1 cellular context compared by ENCODE assay signal in the genomic region with DNA sequence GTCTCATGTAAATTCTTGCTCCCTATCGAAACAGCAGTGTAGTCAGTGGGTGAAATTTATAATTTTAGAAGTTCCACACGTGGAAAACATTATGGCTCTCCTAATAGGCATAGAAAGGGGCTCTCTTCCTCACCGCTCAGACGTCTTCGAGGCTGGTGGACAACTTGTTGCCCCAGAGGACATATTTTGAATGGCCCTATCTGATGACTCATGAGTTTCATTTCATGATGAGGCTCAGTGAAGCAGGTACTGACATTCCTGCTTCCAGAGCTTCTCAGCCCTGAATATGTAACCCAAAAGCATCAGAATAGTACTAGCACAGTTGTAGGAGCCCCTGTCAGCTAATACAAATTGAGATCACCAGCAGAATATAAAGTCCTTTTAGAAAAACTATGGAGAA.
TF ChIP-seq lines count a peak whose summit lies in the region.

No MANE protein-coding gene starts in this region.

TF ChIP-seq in GM12878, 131 proteins besides CTCF, POLR2A, EP300 and RAD21 (continued from another document):
- TF ChIP-seq, protein P1, sequence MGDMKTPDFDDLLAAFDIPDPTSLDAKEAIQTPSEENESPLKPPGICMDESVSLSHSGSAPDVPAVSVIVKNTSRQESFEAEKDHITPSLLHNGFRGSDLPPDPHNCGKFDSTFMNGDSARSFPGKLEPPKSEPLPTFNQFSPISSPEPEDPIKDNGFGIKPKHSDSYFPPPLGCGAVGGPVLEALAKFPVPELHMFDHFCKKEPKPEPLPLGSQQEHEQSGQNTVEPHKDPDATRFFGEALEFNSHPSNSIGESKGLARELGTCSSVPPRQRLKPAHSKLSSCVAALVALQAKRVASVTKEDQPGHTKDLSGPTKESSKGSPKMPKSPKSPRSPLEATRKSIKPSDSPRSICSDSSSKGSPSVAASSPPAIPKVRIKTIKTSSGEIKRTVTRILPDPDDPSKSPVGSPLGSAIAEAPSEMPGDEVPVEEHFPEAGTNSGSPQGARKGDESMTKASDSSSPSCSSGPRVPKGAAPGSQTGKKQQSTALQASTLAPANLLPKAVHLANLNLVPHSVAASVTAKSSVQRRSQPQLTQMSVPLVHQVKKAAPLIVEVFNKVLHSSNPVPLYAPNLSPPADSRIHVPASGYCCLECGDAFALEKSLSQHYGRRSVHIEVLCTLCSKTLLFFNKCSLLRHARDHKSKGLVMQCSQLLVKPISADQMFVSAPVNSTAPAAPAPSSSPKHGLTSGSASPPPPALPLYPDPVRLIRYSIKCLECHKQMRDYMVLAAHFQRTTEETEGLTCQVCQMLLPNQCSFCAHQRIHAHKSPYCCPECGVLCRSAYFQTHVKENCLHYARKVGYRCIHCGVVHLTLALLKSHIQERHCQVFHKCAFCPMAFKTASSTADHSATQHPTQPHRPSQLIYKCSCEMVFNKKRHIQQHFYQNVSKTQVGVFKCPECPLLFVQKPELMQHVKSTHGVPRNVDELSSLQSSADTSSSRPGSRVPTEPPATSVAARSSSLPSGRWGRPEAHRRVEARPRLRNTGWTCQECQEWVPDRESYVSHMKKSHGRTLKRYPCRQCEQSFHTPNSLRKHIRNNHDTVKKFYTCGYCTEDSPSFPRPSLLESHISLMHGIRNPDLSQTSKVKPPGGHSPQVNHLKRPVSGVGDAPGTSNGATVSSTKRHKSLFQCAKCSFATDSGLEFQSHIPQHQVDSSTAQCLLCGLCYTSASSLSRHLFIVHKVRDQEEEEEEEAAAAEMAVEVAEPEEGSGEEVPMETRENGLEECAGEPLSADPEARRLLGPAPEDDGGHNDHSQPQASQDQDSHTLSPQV (IDR thresholded peaks at IDR 0.05), result no peak
- TF ChIP-seq WRNIP1 (IDR thresholded peaks at IDR 0.05; ENCODE audit: borderline replicate concordance, low read depth, low read length), result no peak
- TF ChIP-seq GABPA (IDR thresholded peaks at IDR 0.05; ENCODE audit: low read depth), result no peak
- no peak for TF ChIP-seq DPF2 (IDR thresholded peaks at IDR 0.05)
- TF ChIP-seq POU2F2 (IDR thresholded peaks at IDR 0.05; ENCODE audit: borderline replicate concordance, low read depth, low read length), result no peak
- no peak for TF ChIP-seq JUNB (IDR thresholded peaks at IDR 0.05)
- TF ChIP-seq, protein P2, sequence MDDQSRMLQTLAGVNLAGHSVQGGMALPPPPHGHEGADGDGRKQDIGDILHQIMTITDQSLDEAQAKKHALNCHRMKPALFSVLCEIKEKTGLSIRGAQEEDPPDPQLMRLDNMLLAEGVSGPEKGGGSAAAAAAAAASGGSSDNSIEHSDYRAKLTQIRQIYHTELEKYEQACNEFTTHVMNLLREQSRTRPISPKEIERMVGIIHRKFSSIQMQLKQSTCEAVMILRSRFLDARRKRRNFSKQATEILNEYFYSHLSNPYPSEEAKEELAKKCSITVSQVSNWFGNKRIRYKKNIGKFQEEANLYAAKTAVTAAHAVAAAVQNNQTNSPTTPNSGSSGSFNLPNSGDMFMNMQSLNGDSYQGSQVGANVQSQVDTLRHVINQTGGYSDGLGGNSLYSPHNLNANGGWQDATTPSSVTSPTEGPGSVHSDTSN (IDR thresholded peaks at IDR 0.05; ENCODE audit: insufficient replicate concordance, low read depth, low read length), result no peak
- TF ChIP-seq, protein P3, sequence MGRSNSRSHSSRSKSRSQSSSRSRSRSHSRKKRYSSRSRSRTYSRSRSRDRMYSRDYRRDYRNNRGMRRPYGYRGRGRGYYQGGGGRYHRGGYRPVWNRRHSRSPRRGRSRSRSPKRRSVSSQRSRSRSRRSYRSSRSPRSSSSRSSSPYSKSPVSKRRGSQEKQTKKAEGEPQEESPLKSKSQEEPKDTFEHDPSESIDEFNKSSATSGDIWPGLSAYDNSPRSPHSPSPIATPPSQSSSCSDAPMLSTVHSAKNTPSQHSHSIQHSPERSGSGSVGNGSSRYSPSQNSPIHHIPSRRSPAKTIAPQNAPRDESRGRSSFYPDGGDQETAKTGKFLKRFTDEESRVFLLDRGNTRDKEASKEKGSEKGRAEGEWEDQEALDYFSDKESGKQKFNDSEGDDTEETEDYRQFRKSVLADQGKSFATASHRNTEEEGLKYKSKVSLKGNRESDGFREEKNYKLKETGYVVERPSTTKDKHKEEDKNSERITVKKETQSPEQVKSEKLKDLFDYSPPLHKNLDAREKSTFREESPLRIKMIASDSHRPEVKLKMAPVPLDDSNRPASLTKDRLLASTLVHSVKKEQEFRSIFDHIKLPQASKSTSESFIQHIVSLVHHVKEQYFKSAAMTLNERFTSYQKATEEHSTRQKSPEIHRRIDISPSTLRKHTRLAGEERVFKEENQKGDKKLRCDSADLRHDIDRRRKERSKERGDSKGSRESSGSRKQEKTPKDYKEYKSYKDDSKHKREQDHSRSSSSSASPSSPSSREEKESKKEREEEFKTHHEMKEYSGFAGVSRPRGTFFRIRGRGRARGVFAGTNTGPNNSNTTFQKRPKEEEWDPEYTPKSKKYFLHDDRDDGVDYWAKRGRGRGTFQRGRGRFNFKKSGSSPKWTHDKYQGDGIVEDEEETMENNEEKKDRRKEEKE (IDR thresholded peaks at IDR 0.05), result no peak
- no peak for TF ChIP-seq CEBPZ (IDR thresholded peaks at IDR 0.05; ENCODE audit: low read depth, low read length)
